In the genomic region with DNA sequence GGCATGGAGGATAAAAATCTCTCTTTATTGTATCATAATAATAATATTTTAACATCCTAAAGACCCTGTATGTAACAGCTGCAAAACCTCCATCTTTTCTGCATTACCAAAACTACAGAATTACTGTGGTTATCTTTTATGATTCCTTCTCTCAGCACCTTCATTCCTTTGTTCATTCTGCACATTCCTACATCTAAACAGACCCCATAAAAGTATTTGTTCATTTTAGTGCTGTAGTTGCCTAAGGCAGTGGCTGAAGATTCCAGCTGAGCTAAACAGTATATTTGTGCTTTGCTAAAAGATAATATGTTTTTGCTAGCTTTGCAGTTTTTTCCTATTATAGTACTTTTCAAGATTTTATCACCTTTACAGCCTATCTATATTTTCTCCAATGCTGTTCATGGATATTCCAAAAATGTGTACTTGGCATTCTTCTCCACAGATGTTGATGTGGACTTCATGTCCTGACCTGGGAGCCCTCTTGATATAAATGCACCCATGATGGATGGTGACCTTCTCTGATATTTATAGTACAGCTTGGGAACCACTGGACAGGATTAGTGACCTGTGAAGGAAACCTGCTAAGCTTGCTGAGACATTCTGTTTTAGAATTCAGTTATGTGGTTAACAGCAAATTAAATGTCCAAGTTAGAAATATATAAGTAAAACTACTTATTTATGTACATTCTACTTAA, we compare ENCODE assay signal across 30 cellular contexts.
DNase-seq lines count a peak whose midpoint lies in the region; ATAC-seq and TF ChIP-seq lines count a peak whose summit lies in the region.
"Had no signal": no experiment of that assay in that cellular context is flagged by ENCODE, and none has a peak within 500 bp of the region (broad histone marks: within the 10 kb centered on the region; RNA-seq: fewer than 3 reads in every experiment).

No MANE protein-coding gene starts in this region.

- H3K27ac Mint-ChIP-seq in osteocyte (ENCODE audit: unreplicated experiment): peak overlapping the region; percentile 63
- H3K27ac Mint-ChIP-seq: activated CD4-positive, alpha-beta memory T cell treated with anti-CD3 and anti-CD28 coated beads for 36 hours; activated naive CD4-positive, alpha-beta T cell treated with anti-CD3 and anti-CD28 coated beads, Interleukin-2, amount 10 ng/mL, durations not matched to agents 7 days and 5 days; dendritic cell treated with granulocyte-macrophage colony-stimulating factor and Interleukin-4, amounts not matched to agents 40 ng/mL and 50 ng/mL, for 4 days; IgD-negative memory B cell; immature natural killer cell; naive thymus-derived CD8-positive, alpha-beta T cell; T-cell had no signal

- POLR2A ChIA-PET in PC-3 (lab: Charles Lee; ENCODE audit: unreplicated experiment): no interaction called here

- CTCF ChIA-PET in PC-3 (lab: Charles Lee): no interaction called here

- H3F3A ChIP-seq in PC-3 (ENCODE audit: low read length, unreplicated experiment): no peaks in the 10 kb centered on the region

- no TSS peak for BruUV-seq in PC-3 (replicated peaks; lab: Mats Ljungman, UMichigan)

- no peak overlapping the region for H3K4me2 ChIP-seq in PC-3 (ENCODE audit: low read length)

- peak; percentile 22; the same call in 1 of the 2 replicates for ATAC-seq in PC-3
- ATAC-seq: activated CD4-positive, CD25-positive, alpha-beta regulatory T cell treated with anti-CD3 and anti-CD28 coated beads, Interleukin-2, amount 50 U/mL, for 24 hours; gastrocnemius medialis; left ventricle myocardium superior; naive thymus-derived CD8-positive, alpha-beta T cell; T-cell had no signal

- H3K4me1 Mint-ChIP-seq in osteocyte (ENCODE audit: unreplicated experiment): peaks cover 34% of the 10 kb centered on the region
- H3K4me1 Mint-ChIP-seq: activated naive CD4-positive, alpha-beta T cell treated with anti-CD3 and anti-CD28 coated beads, Interleukin-2, amount 10 ng/mL, durations not matched to agents 7 days and 5 days; immature natural killer cell; naive thymus-derived CD8-positive, alpha-beta T cell; T-cell had no signal

- H3K36me3 Mint-ChIP-seq in osteocyte (ENCODE audit: unreplicated experiment): peaks cover 7% of the 10 kb centered on the region
- H3K36me3 Mint-ChIP-seq: activated CD4-positive, alpha-beta memory T cell treated with anti-CD3 and anti-CD28 coated beads for 36 hours; activated naive CD4-positive, alpha-beta T cell treated with anti-CD3 and anti-CD28 coated beads, Interleukin-2, amount 10 ng/mL, durations not matched to agents 7 days and 5 days; T-cell had no signal

- H3K27me3 ChIP-seq in PC-3 (ENCODE audit: low read length): no peaks in the 10 kb centered on the region
- no peaks in the 10 kb centered on the region for H3K27me3 ChIP-seq in thyroid gland
- H3K27me3 ChIP-seq: cardiac muscle cell, esophagus muscularis mucosa, gastrocnemius medialis, SJSA1, upper lobe of left lung had no signal

- no peaks in the 10 kb centered on the region for H3K27me3 Mint-ChIP-seq in osteocyte (ENCODE audit: unreplicated experiment)
- H3K27me3 Mint-ChIP-seq: activated CD4-positive, alpha-beta memory T cell treated with anti-CD3 and anti-CD28 coated beads for 36 hours; activated naive CD4-positive, alpha-beta T cell treated with anti-CD3 and anti-CD28 coated beads, Interleukin-2, amount 10 ng/mL, durations not matched to agents 7 days and 5 days; dendritic cell treated with granulocyte-macrophage colony-stimulating factor and Interleukin-4, amounts not matched to agents 40 ng/mL and 50 ng/mL, for 4 days; IgD-negative memory B cell; naive thymus-derived CD8-positive, alpha-beta T cell; T-cell had no signal

- peak; percentile 62 for DNase-seq in EL
- DNase-seq in PC-3: no peak
- DNase-seq in dedifferentiated amniotic fluid mesenchymal stem cell (ENCODE audit: extremely low spot score): peak; percentile 36
- no peak for DNase-seq in osteocyte (ENCODE audit: extremely low spot score, unreplicated experiment)
- DNase-seq in thyroid gland: no peak
- DNase-seq in COR-L47 (lab: John Stamatoyannopoulos, UW): no peak
- DNase-seq in posterior cingulate gyrus: no peak
- no peak for DNase-seq in DMS153 treated with DMSO at 0.1 percent for 48 hours (lab: John Stamatoyannopoulos, UW; ENCODE audit: unreplicated experiment)
- DNase-seq: activated CD4-positive, alpha-beta memory T cell treated with anti-CD3 and anti-CD28 coated beads for 36 hours; activated CD8-positive, alpha-beta memory T cell treated with anti-CD3 and anti-CD28 coated beads, Interleukin-2, amount 50 U/mL, for 4 hours; activated naive CD4-positive, alpha-beta T cell treated with anti-CD3 and anti-CD28 coated beads, Interleukin-2, amount 10 ng/mL, durations not matched to agents 7 days and 5 days; amygdala; gastrocnemius medialis; GOT3; hippocampal formation; immature natural killer cell; left ventricle myocardium superior; midbrain; naive thymus-derived CD8-positive, alpha-beta T cell; NCI-H2029; retina; stimulated activated CD4-positive, alpha-beta T cell treated with anti-CD3 and anti-CD28 coated beads, Interleukin-2, amount 100 ng/mL, for 48 hours; T-cell; upper lobe of left lung had no signal

- H3K9me3 Mint-ChIP-seq in osteocyte (ENCODE audit: unreplicated experiment): peaks cover 15% of the 10 kb centered on the region

- H3K9me3 ChIP-seq in PC-3 (ENCODE audit: low read length) (no peaks in the 10 kb centered on the region), thyroid gland (no peaks in the 10 kb centered on the region)
- H3K9me3 ChIP-seq: gastrocnemius medialis, SJSA1, upper lobe of left lung had no signal

- no peak overlapping the region for H3K27ac ChIP-seq in PC-3 (ENCODE audit: low read length)
- no peak overlapping the region for H3K27ac ChIP-seq in thyroid gland
- H3K27ac ChIP-seq: cardiac muscle cell, esophagus muscularis mucosa, gastrocnemius medialis, SJSA1, upper lobe of left lung had no signal

- H3K9me2 ChIP-seq in PC-3 (replicated peaks; ENCODE audit: low read length): no peaks in the 10 kb centered on the region

- H3K36me3 ChIP-seq in PC-3 (ENCODE audit: low read depth, low read length): no peaks in the 10 kb centered on the region
- no peaks in the 10 kb centered on the region for H3K36me3 ChIP-seq in thyroid gland
- H3K36me3 ChIP-seq: cardiac muscle cell, esophagus muscularis mucosa, gastrocnemius medialis, SJSA1, upper lobe of left lung had no signal

- no peaks in the 10 kb centered on the region for H4K20me1 ChIP-seq in PC-3 (ENCODE audit: low read length)

- intact Hi-C loops in PC-3 (cut with micrococcal nuclease): no loop called here
- intact Hi-C loops in thyroid gland (cut with DNase I): no loop called here
- intact Hi-C loops in posterior cingulate gyrus (cut with DNase I): no loop called here

- TF ChIP-seq POLR2A in thyroid gland (IDR thresholded peaks at IDR 0.05): no peak

- H3K9ac ChIP-seq in PC-3 (ENCODE audit: low read length): no peak overlapping the region

- TF ChIP-seq CTCF in PC-3 (conservative IDR thresholded peaks at IDR 0.05; ENCODE audit: low read depth, low read length): no peak
- no peak for TF ChIP-seq CTCF in osteocyte (IDR thresholded peaks at IDR 0.05)
- no peak for TF ChIP-seq CTCF in thyroid gland (IDR thresholded peaks at IDR 0.05)

- H3K4me1 ChIP-seq in PC-3 (ENCODE audit: insufficient read depth, low read length) (no peaks in the 10 kb centered on the region), thyroid gland (no peaks in the 10 kb centered on the region)
- H3K4me1 ChIP-seq: esophagus muscularis mucosa, gastrocnemius medialis, upper lobe of left lung had no signal

- H3K4me3 Mint-ChIP-seq in osteocyte (ENCODE audit: unreplicated experiment): no peak overlapping the region
- H3K4me3 Mint-ChIP-seq: activated CD4-positive, alpha-beta memory T cell treated with anti-CD3 and anti-CD28 coated beads for 36 hours; activated naive CD4-positive, alpha-beta T cell treated with anti-CD3 and anti-CD28 coated beads, Interleukin-2, amount 10 ng/mL, durations not matched to agents 7 days and 5 days; dendritic cell treated with granulocyte-macrophage colony-stimulating factor and Interleukin-4, amounts not matched to agents 40 ng/mL and 50 ng/mL, for 4 days; IgD-negative memory B cell; immature natural killer cell; naive thymus-derived CD8-positive, alpha-beta T cell; T-cell had no signal

- no peaks in the 10 kb centered on the region for H3K79me2 ChIP-seq in PC-3 (ENCODE audit: low read length)

- no peak overlapping the region for H2AFZ ChIP-seq in PC-3 (ENCODE audit: low read length)

- H3K4me3 ChIP-seq in PC-3 (ENCODE audit: low read length) (no peak overlapping the region), thyroid gland (replicated peaks in 1 of 3) (no peak overlapping the region)
- H3K4me3 ChIP-seq: cardiac muscle cell, esophagus muscularis mucosa, gastrocnemius medialis, SJSA1, upper lobe of left lung had no signal

Comparison
In these comparisons a context has a peak if more than half of its experiments do, and no peak if none do; other contexts are left out.
1. DNase-seq: peak in EL (single experiment) and dedifferentiated amniotic fluid mesenchymal stem cell (single experiment); none in PC-3 (single experiment), osteocyte (single experiment), thyroid gland (0 of 2), COR-L47 (single experiment), posterior cingulate gyrus (0 of 10) and DMS153 treated with DMSO at 0.1 percent for 48 hours (single experiment).